Comparison of ENCODE assay signal across 26 cellular contexts in the genomic region with DNA sequence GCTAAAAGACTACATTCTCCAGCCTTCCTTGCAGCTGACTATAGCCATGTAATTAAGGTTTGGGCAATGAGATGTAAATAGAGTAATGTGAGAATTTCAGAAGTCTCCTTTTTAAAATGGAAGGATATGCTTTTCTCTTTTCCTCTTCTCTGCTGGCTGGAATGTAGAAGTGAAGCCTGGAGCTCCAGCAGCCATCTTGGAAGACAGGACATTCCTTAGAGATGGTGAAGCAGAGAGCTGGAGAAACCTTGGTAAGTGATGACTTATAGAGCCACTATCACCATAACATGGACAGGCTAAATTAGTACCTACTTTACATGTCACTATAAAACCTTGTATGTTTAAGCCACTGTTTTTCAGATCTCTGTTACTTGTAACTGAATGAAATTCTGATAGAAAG.
"Had no signal": no experiment of that assay in that cellular context is flagged by ENCODE, and none has a peak within 500 bp of the region (broad histone marks: within the 10 kb centered on the region; RNA-seq: fewer than 3 reads in every experiment).

No MANE protein-coding gene starts in this region.

- H3K27me3 Mint-ChIP-seq: activated CD8-positive, alpha-beta memory T cell treated with anti-CD3 and anti-CD28 coated beads, Interleukin-2, amount 10 ng/mL, durations not matched to agents 7 days and 5 days; activated naive CD4-positive, alpha-beta T cell treated with anti-CD3 and anti-CD28 coated beads, Interleukin-2, amount 50 U/mL, for 24 hours; activated T-cell treated with anti-CD3 and anti-CD28 coated beads, Interleukin-2, amount 50 U/mL, for 24 hours had no signal

- H3K27ac ChIP-seq: breast epithelium had no signal

- FAIRE-seq: RCC 7860 had no signal

- DNase-seq: activated CD4-positive, alpha-beta T cell treated with anti-CD3 and anti-CD28 coated beads for 48 hours; activated CD4-positive, alpha-beta T cell treated with anti-CD3 and anti-CD28 coated beads, Interleukin-2, amount 50 U/mL, for 4 hours; activated CD4-positive, CD25-positive, alpha-beta regulatory T cell treated with anti-CD3 and anti-CD28 coated beads, Interleukin-2, amount 50 U/mL, for 72 hours; activated CD8-positive, alpha-beta memory T cell treated with anti-CD3 and anti-CD28 coated beads, Interleukin-2, amount 10 ng/mL, durations not matched to agents 7 days and 5 days; activated effector memory CD4-positive, alpha-beta T cell treated with Interleukin-2 at 50 U/mL for 16 hours; activated naive CD4-positive, alpha-beta T cell; activated T-cell treated with anti-CD3 and anti-CD28 coated beads, Interleukin-2, amount 50 U/mL, for 24 hours; aorta; central memory CD4-positive, alpha-beta T cell; NCI-H1092; NCI-H1417; NCI-H1694; NCI-H2029; NCI-H2107; NCI-H2171 treated with DMSO at 0.1 percent for 48 hours; NCI-H226; NCI-H526; NK-92 treated with Interleukin-12 subunit alpha and Interleukin-12 subunit beta, amount 100 ng/mL, for 24 hours; OCI-M1; SHP77 treated with DMSO at 0.1 percent for 48 hours had no signal

- H3K4me3 Mint-ChIP-seq: activated CD8-positive, alpha-beta memory T cell treated with anti-CD3 and anti-CD28 coated beads, Interleukin-2, amount 10 ng/mL, durations not matched to agents 7 days and 5 days; activated naive CD4-positive, alpha-beta T cell treated with anti-CD3 and anti-CD28 coated beads, Interleukin-2, amount 50 U/mL, for 24 hours; activated T-cell treated with anti-CD3 and anti-CD28 coated beads, Interleukin-2, amount 50 U/mL, for 24 hours; activated T-helper 1 cell treated with anti-CD3 and anti-CD28 coated beads, Interleukin-12 subunit alpha, Interleukin-12 subunit beta, Interleukin-2, Interleukin-4 antibody, amounts not matched to agents 30 ng/mL and 10 ng/mL and 1 ng/mL, durations not matched to agents 14 hours and 24 hours and 36 hours; T-helper 1 cell treated with Interleukin-12 subunit alpha and Interleukin-12 subunit beta and Interleukin-4 antibody, amounts not matched to agents 30 μg/mL and 1 μg/mL, for 36 hours; WTC11 had no signal

- ATAC-seq: activated CD8-positive, alpha-beta memory T cell treated with anti-CD3 and anti-CD28 coated beads, Interleukin-2, amount 10 ng/mL, durations not matched to agents 7 days and 5 days; WTC11 had no signal

- H3K27me3 ChIP-seq: breast epithelium had no signal

- H3K4me3 ChIP-seq: breast epithelium had no signal

- H3K36me3 ChIP-seq: breast epithelium had no signal

- H3K36me3 Mint-ChIP-seq: WTC11 had no signal

- H3K9me3 Mint-ChIP-seq: activated naive CD4-positive, alpha-beta T cell treated with anti-CD3 and anti-CD28 coated beads, Interleukin-2, amount 50 U/mL, for 24 hours; activated T-cell treated with anti-CD3 and anti-CD28 coated beads, Interleukin-2, amount 50 U/mL, for 24 hours; activated T-helper 1 cell treated with anti-CD3 and anti-CD28 coated beads, Interleukin-12 subunit alpha, Interleukin-12 subunit beta, Interleukin-2, Interleukin-4 antibody, amounts not matched to agents 30 ng/mL and 10 ng/mL and 1 ng/mL, durations not matched to agents 14 hours and 24 hours and 36 hours; T-helper 1 cell treated with Interleukin-12 subunit alpha and Interleukin-12 subunit beta and Interleukin-4 antibody, amounts not matched to agents 30 μg/mL and 1 μg/mL, for 36 hours; WTC11 had no signal

- H3K9me3 ChIP-seq: breast epithelium had no signal

- H3K4me1 ChIP-seq: breast epithelium had no signal

- H3K27ac Mint-ChIP-seq: activated CD8-positive, alpha-beta memory T cell treated with anti-CD3 and anti-CD28 coated beads, Interleukin-2, amount 10 ng/mL, durations not matched to agents 7 days and 5 days; activated naive CD4-positive, alpha-beta T cell treated with anti-CD3 and anti-CD28 coated beads, Interleukin-2, amount 50 U/mL, for 24 hours; activated T-cell treated with anti-CD3 and anti-CD28 coated beads, Interleukin-2, amount 50 U/mL, for 24 hours; activated T-helper 1 cell treated with anti-CD3 and anti-CD28 coated beads, Interleukin-12 subunit alpha, Interleukin-12 subunit beta, Interleukin-2, Interleukin-4 antibody, amounts not matched to agents 30 ng/mL and 10 ng/mL and 1 ng/mL, durations not matched to agents 14 hours and 24 hours and 36 hours; T-helper 1 cell treated with Interleukin-12 subunit alpha and Interleukin-12 subunit beta and Interleukin-4 antibody, amounts not matched to agents 30 μg/mL and 1 μg/mL, for 36 hours; WTC11 had no signal
